Comparison of ENCODE assay signal across 1 cellular context in the genomic region with DNA sequence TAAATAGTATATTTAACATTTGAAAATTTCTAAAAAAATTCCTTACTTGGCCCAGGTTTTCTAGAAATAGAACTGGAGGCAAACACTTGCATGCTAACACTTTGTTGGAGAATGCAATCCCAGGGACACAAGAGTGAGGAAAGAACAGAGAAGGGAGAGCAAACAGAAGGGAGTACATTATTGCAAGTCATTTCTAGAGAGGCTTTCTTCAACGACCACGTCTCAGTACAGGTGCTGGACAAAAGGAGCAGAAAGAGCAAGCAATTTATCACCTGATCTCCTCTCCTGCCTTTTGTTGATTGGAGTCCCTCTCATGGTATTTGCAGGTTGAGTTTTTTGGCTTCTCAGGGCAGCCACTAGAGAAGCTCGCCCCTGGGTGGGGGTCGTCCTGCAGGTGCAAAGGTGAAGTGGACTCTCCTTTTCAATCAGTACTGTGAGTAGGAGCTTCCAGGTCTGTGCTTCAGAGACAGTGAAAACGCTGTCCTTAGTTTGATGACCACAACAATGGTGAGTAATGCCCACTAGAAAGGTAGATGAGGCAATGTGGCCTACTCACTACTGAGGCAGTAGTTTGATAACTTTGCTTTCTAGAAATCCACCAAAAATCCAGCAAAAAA.
TF ChIP-seq lines count a peak whose summit lies in the region.

No MANE protein-coding gene starts in this region.

TF ChIP-seq in K562, 482 proteins besides CTCF, POLR2A, EP300 and RAD21 (continued from another document and continues in another):
- TF ChIP-seq NR2C2 (CRISPR knock-in tag; IDR thresholded peaks at IDR 0.05) = no peak
- TF ChIP-seq NR2C2 (tag; IDR thresholded peaks at IDR 0.05) = 0 out of 2 replicates have a peak, but pooled peaks have one; percentile 3
- TF ChIP-seq SRSF3 (IDR thresholded peaks at IDR 0.05; ENCODE audit: insufficient read depth, low read length) = no peak
- no peak for TF ChIP-seq ZNF589 (CRISPR knock-in tag; IDR thresholded peaks at IDR 0.05; ENCODE audit: low read depth)
- 0 out of 2 replicates have a peak, but pooled peaks have one; percentile 59 for TF ChIP-seq KAT7 (CRISPR knock-in tag; IDR thresholded peaks at IDR 0.05; ENCODE audit: borderline replicate concordance)
- TF ChIP-seq NCOA4 (IDR thresholded peaks at IDR 0.05; ENCODE audit: partially characterized antibody) = no peak
- no peak for TF ChIP-seq MTA2 (IDR thresholded peaks at IDR 0.05; ENCODE audit: low read depth)
- TF ChIP-seq TEAD2 (tag; IDR thresholded peaks at IDR 0.05) = no peak
- TF ChIP-seq GABPB1 (CRISPR knock-in tag; IDR thresholded peaks at IDR 0.05) = no peak
- no peak for TF ChIP-seq SP1 (CRISPR knock-in tag; IDR thresholded peaks at IDR 0.05)
- TF ChIP-seq ZKSCAN3 (CRISPR knock-in tag; IDR thresholded peaks at IDR 0.05) = no peak
- TF ChIP-seq, protein P1, sequence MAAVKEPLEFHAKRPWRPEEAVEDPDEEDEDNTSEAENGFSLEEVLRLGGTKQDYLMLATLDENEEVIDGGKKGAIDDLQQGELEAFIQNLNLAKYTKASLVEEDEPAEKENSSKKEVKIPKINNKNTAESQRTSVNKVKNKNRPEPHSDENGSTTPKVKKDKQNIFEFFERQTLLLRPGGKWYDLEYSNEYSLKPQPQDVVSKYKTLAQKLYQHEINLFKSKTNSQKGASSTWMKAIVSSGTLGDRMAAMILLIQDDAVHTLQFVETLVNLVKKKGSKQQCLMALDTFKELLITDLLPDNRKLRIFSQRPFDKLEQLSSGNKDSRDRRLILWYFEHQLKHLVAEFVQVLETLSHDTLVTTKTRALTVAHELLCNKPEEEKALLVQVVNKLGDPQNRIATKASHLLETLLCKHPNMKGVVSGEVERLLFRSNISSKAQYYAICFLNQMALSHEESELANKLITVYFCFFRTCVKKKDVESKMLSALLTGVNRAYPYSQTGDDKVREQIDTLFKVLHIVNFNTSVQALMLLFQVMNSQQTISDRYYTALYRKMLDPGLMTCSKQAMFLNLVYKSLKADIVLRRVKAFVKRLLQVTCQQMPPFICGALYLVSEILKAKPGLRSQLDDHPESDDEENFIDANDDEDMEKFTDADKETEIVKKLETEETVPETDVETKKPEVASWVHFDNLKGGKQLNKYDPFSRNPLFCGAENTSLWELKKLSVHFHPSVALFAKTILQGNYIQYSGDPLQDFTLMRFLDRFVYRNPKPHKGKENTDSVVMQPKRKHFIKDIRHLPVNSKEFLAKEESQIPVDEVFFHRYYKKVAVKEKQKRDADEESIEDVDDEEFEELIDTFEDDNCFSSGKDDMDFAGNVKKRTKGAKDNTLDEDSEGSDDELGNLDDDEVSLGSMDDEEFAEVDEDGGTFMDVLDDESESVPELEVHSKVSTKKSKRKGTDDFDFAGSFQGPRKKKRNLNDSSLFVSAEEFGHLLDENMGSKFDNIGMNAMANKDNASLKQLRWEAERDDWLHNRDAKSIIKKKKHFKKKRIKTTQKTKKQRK (IDR thresholded peaks at IDR 0.05; ENCODE audit: borderline replicate concordance, low read depth, low read length) = no peak
- TF ChIP-seq DPF2 (IDR thresholded peaks at IDR 0.05) = 0 out of 2 replicates have a peak, but pooled peaks have one; percentile 63
- TF ChIP-seq TSC22D4 (tag; IDR thresholded peaks at IDR 0.05) = no peak
- no peak for TF ChIP-seq STAT6 (CRISPR knock-in tag; IDR thresholded peaks at IDR 0.05)
- TF ChIP-seq ZNF146 (CRISPR knock-in tag; IDR thresholded peaks at IDR 0.05; ENCODE audit: unreplicated experiment) = no peak
- 0 out of 2 replicates have a peak, but pooled peaks have one; percentile 54 for TF ChIP-seq ZNF76 (CRISPR knock-in tag; IDR thresholded peaks at IDR 0.05; ENCODE audit: borderline replicate concordance)
- TF ChIP-seq NR4A1 (CRISPR knock-in tag; IDR thresholded peaks at IDR 0.05) = no peak
- 0 out of 2 replicates have a peak, but pooled peaks have one; percentile 12 for TF ChIP-seq NR4A1 (tag; IDR thresholded peaks at IDR 0.05)
- peak; percentile 30; the same call in 1 of the 2 replicates for TF ChIP-seq POLR2AphosphoS5 (IDR thresholded peaks at IDR 0.05; ENCODE audit: control insufficient read depth, insufficient read depth, low read depth, low read length)
- no peak for TF ChIP-seq NFYB (IDR thresholded peaks at IDR 0.05; ENCODE audit: extremely low read depth, insufficient read length)
- 0 out of 2 replicates have a peak, but pooled peaks have one; percentile 58 for TF ChIP-seq MTA3 (IDR thresholded peaks at IDR 0.05; ENCODE audit: borderline replicate concordance)
- TF ChIP-seq, protein P2, sequence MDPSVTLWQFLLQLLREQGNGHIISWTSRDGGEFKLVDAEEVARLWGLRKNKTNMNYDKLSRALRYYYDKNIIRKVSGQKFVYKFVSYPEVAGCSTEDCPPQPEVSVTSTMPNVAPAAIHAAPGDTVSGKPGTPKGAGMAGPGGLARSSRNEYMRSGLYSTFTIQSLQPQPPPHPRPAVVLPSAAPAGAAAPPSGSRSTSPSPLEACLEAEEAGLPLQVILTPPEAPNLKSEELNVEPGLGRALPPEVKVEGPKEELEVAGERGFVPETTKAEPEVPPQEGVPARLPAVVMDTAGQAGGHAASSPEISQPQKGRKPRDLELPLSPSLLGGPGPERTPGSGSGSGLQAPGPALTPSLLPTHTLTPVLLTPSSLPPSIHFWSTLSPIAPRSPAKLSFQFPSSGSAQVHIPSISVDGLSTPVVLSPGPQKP (CRISPR knock-in tag; IDR thresholded peaks at IDR 0.05) = no peak
- peak; percentile 83 for TF ChIP-seq ZNF12 (CRISPR knock-in tag; IDR thresholded peaks at IDR 0.05)
- TF ChIP-seq PRPF4 (IDR thresholded peaks at IDR 0.05; ENCODE audit: insufficient read depth, low read depth, low read length, poor library complexity, severe bottlenecking) = no peak
- peak in 1 of 2 experiments; percentile 65; a peak in 1 of 4 replicates for TF ChIP-seq HDAC1 (IDR thresholded peaks at IDR 0.05)
- TF ChIP-seq CHAMP1 (IDR thresholded peaks at IDR 0.05) = peak; percentile 10; the same call in 1 of the 2 replicates
- peak; percentile 48 for TF ChIP-seq BRD9 (IDR thresholded peaks at IDR 0.05; ENCODE audit: low read depth, partially characterized antibody)
- no peak for TF ChIP-seq PHB (CRISPR knock-in tag; IDR thresholded peaks at IDR 0.05)
- no peak for TF ChIP-seq ZNF398 (CRISPR knock-in tag; IDR thresholded peaks at IDR 0.05)
- TF ChIP-seq RBBP5 (IDR thresholded peaks at IDR 0.05; ENCODE audit: borderline replicate concordance, insufficient read depth, low read length, poor library complexity, severe bottlenecking) = peak; percentile 42
- TF ChIP-seq TCF7L2 (IDR thresholded peaks at IDR 0.05; ENCODE audit: low read depth, low read length) = no peak
- peak; percentile 11; the same call in 1 of the 2 replicates for TF ChIP-seq ARID1B (IDR thresholded peaks at IDR 0.05)
- TF ChIP-seq ARNT (IDR thresholded peaks at IDR 0.05) = peak in 1 of 2 experiments; percentile 64; a peak in 2 of 4 replicates
- TF ChIP-seq TAF1 (IDR thresholded peaks at IDR 0.05; ENCODE audit: control insufficient read depth, extremely low read depth, insufficient read depth, low read length, severe bottlenecking) = peak; percentile 19
- TF ChIP-seq NFE2 (IDR thresholded peaks at IDR 0.05; ENCODE audit: low read depth) = peak; percentile 80
- TF ChIP-seq TAF9B (IDR thresholded peaks at IDR 0.05; ENCODE audit: partially characterized antibody) = no peak
- TF ChIP-seq MAFF (IDR thresholded peaks at IDR 0.05; ENCODE audit: low read length) = peak; percentile 38; the same call in 1 of the 2 replicates
